In genomic region chr7:99395616-99396327, GRCh38 we compare ENCODE assay signal across 18 cellular contexts. TPM values are rescaled to one million over a fixed set of nuclear protein-coding genes. Genes with fewer than 3 reads are reported as not detected.
DNase-seq lines count a peak whose midpoint lies in the region; ATAC-seq and TF ChIP-seq lines count a peak whose summit lies in the region.
"Had no signal": no experiment of that assay in that cellular context is flagged by ENCODE, and none has a peak within 500 bp of the region (broad histone marks: within the 10 kb centered on the region; RNA-seq: fewer than 3 reads in every experiment).

No MANE protein-coding gene starts in this region.

- H3K9me3 ChIP-seq in right cardiac atrium (ENCODE audit: control insufficient read depth, low read length) (no peaks in the 10 kb centered on the region), right atrium auricular region (no peaks in the 10 kb centered on the region), PC-3 (ENCODE audit: low read length) (no peaks in the 10 kb centered on the region), tibial nerve (no peaks in the 10 kb centered on the region)

- TF ChIP-seq EP300 in tibial nerve (IDR thresholded peaks at IDR 0.05) = no peak

- H3K36me3 ChIP-seq in right atrium auricular region (peaks cover 63% of the 10 kb centered on the region), PC-3 (ENCODE audit: low read depth, low read length) (peaks cover 17% of the 10 kb centered on the region), tibial nerve (peaks cover 0 to 89% (median 6%) of the 10 kb centered on the region in 3 donors)

- intact Hi-C loops in right cardiac atrium (cut with DNase I) (no loop called here), PC-3 (cut with micrococcal nuclease) (no loop called here)

- no peak overlapping the region for H3K4me2 ChIP-seq in PC-3 (ENCODE audit: low read length)

- H3K27me3 ChIP-seq in right cardiac atrium (ENCODE audit: control insufficient read depth, insufficient read depth) (no peaks in the 10 kb centered on the region), right atrium auricular region (no peaks in the 10 kb centered on the region), PC-3 (ENCODE audit: low read length) (no peaks in the 10 kb centered on the region), tibial nerve (no peaks in the 10 kb centered on the region)

- H4K20me1 ChIP-seq in PC-3 (ENCODE audit: low read length) = 0 out of 2 replicates have a peak, but pooled peaks cover 2% of the 10 kb centered on the region

- H3K9me2 ChIP-seq in PC-3 (replicated peaks; ENCODE audit: low read length) = no peaks in the 10 kb centered on the region

- H3K4me1 ChIP-seq in right cardiac atrium (ENCODE audit: control insufficient read depth, insufficient read depth, low read length) (no peaks in the 10 kb centered on the region), right atrium auricular region (peaks cover 0 to 20% of the 10 kb centered on the region in 2 donors), PC-3 (ENCODE audit: insufficient read depth, low read length) (no peaks in the 10 kb centered on the region), tibial nerve (peaks cover 0 to 84% (median 20%) of the 10 kb centered on the region in 4 donors)

- DNase-seq in right cardiac atrium (peak in 2 of 3 donors; percentile 45 to 48), right atrium auricular region (ENCODE audit: low spot score) (no peak), PC-3 (no peak), choroid plexus epithelial cell (ENCODE audit: low read depth) (no peak), tibial nerve (ENCODE audit: low spot score in 2 of 2) (no peak), NCI-H2081 treated with DMSO at 0.1 percent for 48 hours (lab: John Stamatoyannopoulos, UW) (no peak)
- DNase-seq: activated T-cell treated with anti-CD3 and anti-CD28 coated beads for 4 hours; CD8-positive, alpha-beta memory T cell; glutamatergic neuron; KBM-7; kidney; NCI-H1417; NCI-H748 treated with DMSO at 0.1 percent for 48 hours; retina; SIG-M5; stimulated activated CD4-positive, alpha-beta T cell treated with anti-CD3 and anti-CD28 coated beads, Interleukin-4, amount 100 ng/mL, for 4 hours had no signal

- no peaks in the 10 kb centered on the region for H3F3A ChIP-seq in PC-3 (ENCODE audit: low read length, unreplicated experiment)

- H3K4me3 ChIP-seq in right cardiac atrium (ENCODE audit: low read length) (no peak overlapping the region), right atrium auricular region (no peak overlapping the region), PC-3 (ENCODE audit: low read length) (no peak overlapping the region), choroid plexus epithelial cell (ENCODE audit: low read depth, low read length) (no peak overlapping the region), tibial nerve (no peak overlapping the region)

- no peak overlapping the region for H2AFZ ChIP-seq in PC-3 (ENCODE audit: low read length)

- CTCF ChIA-PET in PC-3 (lab: Charles Lee) = no interaction called here

- no peak for TF ChIP-seq POLR2A in tibial nerve (IDR thresholded peaks at IDR 0.05)

- H3K27ac ChIP-seq in right cardiac atrium (ENCODE audit: low read length) (no peak overlapping the region), right atrium auricular region (no peak overlapping the region), PC-3 (ENCODE audit: low read length) (no peak overlapping the region), tibial nerve (peak overlapping the region in 3 of 4 donors; percentile 15 to 88 (median 70))

- WGBS in right cardiac atrium = 79% methylated on average over 14 of the region's 14 CpGs
- WGBS in tibial nerve, 2 donors = 58 to 60% methylated on average over 14 of the region's 14 CpGs

- POLR2A ChIA-PET in PC-3 (lab: Charles Lee; ENCODE audit: unreplicated experiment) = no interaction called here

- TF ChIP-seq CTCF in right atrium auricular region (IDR thresholded peaks at IDR 0.05) = no peak
- TF ChIP-seq CTCF in PC-3 (conservative IDR thresholded peaks at IDR 0.05; ENCODE audit: low read depth, low read length) = no peak
- peak; percentile 20 for TF ChIP-seq CTCF in choroid plexus epithelial cell (conservative IDR thresholded peaks at IDR 0.05; ENCODE audit: low read depth, low read length)
- TF ChIP-seq CTCF in tibial nerve (IDR thresholded peaks at IDR 0.05) = peak in 1 of 5 experiments; percentile 26

- no peak overlapping the region for H3K9ac ChIP-seq in PC-3 (ENCODE audit: low read length)

- H3K79me2 ChIP-seq in PC-3 (ENCODE audit: low read length) = no peaks in the 10 kb centered on the region

- TSS peak; percentile 88 for BruUV-seq in PC-3 (replicated peaks; lab: Mats Ljungman, UMichigan)

- no peak for ATAC-seq in right cardiac atrium
- no peak for ATAC-seq in PC-3
- ATAC-seq in GM19452 (IDR thresholded peaks at IDR 0.05; ENCODE audit: unreplicated experiment) = no peak
- ATAC-seq in GM18502 (IDR thresholded peaks at IDR 0.05; ENCODE audit: poor library complexity, unreplicated experiment) = no peak

RNA-seq across cellular contexts. Expression of gene PDAP1, which starts 12.6 kb away (rescaled TPM):
- total RNA-seq in right cardiac atrium (10 to 100 TPM; 85.9 to 95.9 (median 90.1) TPM), right atrium auricular region (10 to 100 TPM; 70.9 to 93.3 TPM), PC-3 (2014; rRNA removed) (58.6 and 84.7 TPM in 2 replicates), tibial nerve (100 to 1,000 TPM in 1 of 4 donors, 10 to 100 TPM in 3; 65.4 to 107 (median 68.8) TPM)
- 167 TPM for polyA plus RNA-seq in right cardiac atrium

RNA-seq across cellular contexts. Expression of gene BUD31, which starts 13.0 kb away (rescaled TPM):
- total RNA-seq in right cardiac atrium (10 to 100 TPM; 37.8 to 53.6 (median 44.0) TPM), right atrium auricular region (10 to 100 TPM; 36.7 to 57.0 TPM), PC-3 (2014; rRNA removed) (120 and 144 TPM in 2 replicates), tibial nerve (10 to 100 TPM; 55.9 to 87.3 (median 75.8) TPM)
- 65.1 TPM for polyA plus RNA-seq in right cardiac atrium

RNA-seq across cellular contexts. Expression of gene ARPC1B, which starts 21.2 kb away (rescaled TPM):
- 10 to 100 TPM; 35.5 to 65.1 (median 56.6) TPM for total RNA-seq in right cardiac atrium
- polyA plus RNA-seq in right cardiac atrium = 52.9 TPM
- total RNA-seq in right atrium auricular region = 100 to 1,000 TPM in 1 of 2 donors, 10 to 100 TPM in 1; 53.0 to 115 TPM
- 358 and 381 TPM in 2 replicates for total RNA-seq in PC-3 (2014; rRNA removed)
- total RNA-seq in tibial nerve = 100 to 1,000 TPM; 178 to 337 (median 306) TPM

RNA-seq across cellular contexts. Expression of gene PTCD1, which starts 42.8 kb away (rescaled TPM):
- total RNA-seq in right cardiac atrium (1 to 10 TPM; 3.1 to 4.4 (median 3.2) TPM), right atrium auricular region (1 to 10 TPM; 4.6 to 5.3 TPM), PC-3 (2014; rRNA removed) (10.4 and 11.5 TPM in 2 replicates), tibial nerve (10 to 100 TPM in 2 of 4 donors, 1 to 10 TPM in 2; 6.9 to 10.8 (median 9.5) TPM)
- 3.0 TPM for polyA plus RNA-seq in right cardiac atrium

RNA-seq across cellular contexts. Expression of gene CPSF4, which starts 43.0 kb away (rescaled TPM):
- total RNA-seq in right cardiac atrium = 10 to 100 TPM; 17.3 to 21.9 (median 18.8) TPM
- 16.2 TPM for polyA plus RNA-seq in right cardiac atrium
- 10 to 100 TPM; 12.4 to 18.8 TPM for total RNA-seq in right atrium auricular region
- total RNA-seq in PC-3 (2014; rRNA removed) = 49.5 and 65.3 TPM in 2 replicates
- total RNA-seq in tibial nerve = 10 to 100 TPM; 34.3 to 77.9 (median 50.1) TPM

Comparison
In these comparisons a context has a peak if more than half of its experiments do, and no peak if none do; other contexts are left out.
1. DNase-seq: peak in right cardiac atrium (2 of 3); none in right atrium auricular region (single experiment), PC-3 (single experiment), choroid plexus epithelial cell (single experiment), tibial nerve (0 of 2) and NCI-H2081 treated with DMSO at 0.1 percent for 48 hours (single experiment).
2. H3K27ac ChIP-seq: peak in tibial nerve (3 of 4); none in right cardiac atrium (single experiment), right atrium auricular region (0 of 2) and PC-3 (single experiment).